In genomic region chr6:108565893-108566292, GRCh38 we compare ENCODE assay signal across 2 cellular contexts.
A peak's percentile ranks its signal among the peaks of the same experiment; 100 is the strongest.
TF ChIP-seq lines count a peak whose summit lies in the region.

No MANE protein-coding gene starts in this region.

TF ChIP-seq in endothelial cell of umbilical vein, 7 proteins besides CTCF, POLR2A, EP300 and RAD21:
- peak; percentile 46 for TF ChIP-seq FOS (IDR thresholded peaks at IDR 0.05; ENCODE audit: borderline replicate concordance, insufficient read depth, low read length)
- no peak for TF ChIP-seq POLR2AphosphoS5 (IDR thresholded peaks at IDR 0.05; ENCODE audit: insufficient read depth, low read depth, low read length)

TF ChIP-seq in neural cell, 6 proteins besides CTCF, POLR2A, EP300 and RAD21 (continued from another document):
- no peak for TF ChIP-seq TAF1 (IDR thresholded peaks at IDR 0.05; ENCODE audit: low read depth)
- TF ChIP-seq REST (IDR thresholded peaks at IDR 0.05; ENCODE audit: borderline replicate concordance), result no peak
- TF ChIP-seq SMC3 (conservative IDR thresholded peaks at IDR 0.05; ENCODE audit: poor library complexity), result no peak
- TF ChIP-seq MXI1 (conservative IDR thresholded peaks at IDR 0.05; ENCODE audit: poor library complexity, severe bottlenecking), result no peak
- no peak for TF ChIP-seq POLR2AphosphoS5 (IDR thresholded peaks at IDR 0.05)
